21 cellular contexts compared by ENCODE assay signal in the genomic region with DNA sequence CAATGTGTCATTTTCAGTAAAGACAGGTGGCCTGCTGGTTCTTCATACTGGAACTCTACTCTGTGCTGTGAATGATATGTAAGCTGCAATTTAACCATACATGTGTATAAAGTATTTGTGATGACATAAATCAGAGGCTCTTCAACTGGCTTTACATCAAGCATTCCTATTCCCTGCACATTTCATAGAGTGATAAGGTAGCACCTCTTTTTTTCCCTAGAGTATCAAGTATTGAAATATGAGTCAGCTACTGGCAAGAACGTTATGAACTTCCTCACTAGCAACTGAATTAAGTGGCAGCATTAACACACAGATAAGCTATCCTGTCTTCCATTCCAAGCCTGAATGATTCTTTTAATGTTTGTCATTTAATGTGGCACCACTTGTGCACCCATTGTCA.
DNase-seq lines count a peak whose midpoint lies in the region; ATAC-seq, FAIRE-seq and TF ChIP-seq lines count a peak whose summit lies in the region.
"Had no signal": no experiment of that assay in that cellular context is flagged by ENCODE, and none has a peak within 500 bp of the region (broad histone marks: within the 10 kb centered on the region; RNA-seq: fewer than 3 reads in every experiment).

No MANE protein-coding gene starts in this region.

- intact Hi-C loops in endothelial cell of umbilical vein (cut with micrococcal nuclease) = no loop called here

- WGBS in SK-N-SH (ENCODE audit: low lambda C conversion rate) = 5% methylated on average over 1 of the region's 1 CpG

- POLR2A ChIA-PET in SK-N-SH (lab: Yijun Ruan, JAX) = no interaction called here
- POLR2A ChIA-PET in endothelial cell of umbilical vein (lab: Charles Lee) = interaction anchor here (0.7 kb wide), 1 partner anchor 42 kb away, joined by 3 read pairs; no protein-coding TSS in a partner anchor

- CTCF ChIA-PET in SK-N-SH (lab: Yijun Ruan, JAX) (no interaction called here), endothelial cell of umbilical vein (lab: Charles Lee) (interaction anchor here (0.7 kb wide), 1 partner anchor 17 kb away, joined by 3 read pairs; no protein-coding TSS in a partner anchor)

- TF ChIP-seq CTCF in SK-N-SH (IDR thresholded peaks at IDR 0.05) = no peak
- TF ChIP-seq CTCF in endothelial cell of umbilical vein (IDR thresholded peaks at IDR 0.05; ENCODE audit: extremely low read depth in 1 of 2, insufficient read depth in 1 of 2, low read depth in 1 of 2, low read length in 2 of 2) = no peak

- no peaks in the 10 kb centered on the region for H3K9me1 ChIP-seq in endothelial cell of umbilical vein (replicated peaks; ENCODE audit: control insufficient read depth, extremely low read depth, insufficient read depth, low read length)

- H3F3A ChIP-seq in SK-N-SH (replicated peaks; ENCODE audit: insufficient read depth) = peaks cover 10% of the 10 kb centered on the region

- H3K9me2 ChIP-seq in SK-N-SH = no peaks in the 10 kb centered on the region

- H3K4me3 ChIP-seq in SK-N-SH (ENCODE audit: low read depth in 2 of 2, low read length in 1 of 2) (no peak overlapping the region), endothelial cell of umbilical vein (replicated peaks in 1 of 3; ENCODE audit: insufficient read depth in 1 of 3, low read depth in 1 of 3, low read length in 3 of 3) (no peak overlapping the region)
- H3K4me3 ChIP-seq: GM23248, SJSA1 had no signal

- H3K9ac ChIP-seq in SK-N-SH (no peak overlapping the region), endothelial cell of umbilical vein (replicated peaks; ENCODE audit: extremely low read depth, insufficient read depth, low read length) (no peak overlapping the region)
- H3K9ac ChIP-seq: GM23248 had no signal

- dilution Hi-C loops in endothelial cell of umbilical vein (cut with MboI; ENCODE audit: extremely low pct_ligation_motif_present, low sequenced_read_pairs) = no loop called here

- TF ChIP-seq RAD21 in SK-N-SH (IDR thresholded peaks at IDR 0.05; ENCODE audit: low read length) = no peak

- H3K9me3 ChIP-seq in SK-N-SH (no peaks in the 10 kb centered on the region), endothelial cell of umbilical vein (replicated peaks; ENCODE audit: control insufficient read depth, insufficient read depth, low read length) (no peaks in the 10 kb centered on the region)
- H3K9me3 ChIP-seq: BE2C, SJSA1 had no signal

- no peak for ATAC-seq in GM21381 (IDR thresholded peaks at IDR 0.05; ENCODE audit: unreplicated experiment)
- ATAC-seq: HCT116 had no signal

- H3K4me2 ChIP-seq in SK-N-SH (no peak overlapping the region), endothelial cell of umbilical vein (ENCODE audit: insufficient read depth, low read length) (peak overlapping the region; percentile 51)

- peak; percentile 5 for DNase-seq in NCI-H2107 treated with DMSO at 0.1 percent for 48 hours (lab: John Stamatoyannopoulos, UW; ENCODE audit: unreplicated experiment)
- no peak for DNase-seq in NCI-H2107 (lab: John Stamatoyannopoulos, UW)
- peak; percentile 29 for DNase-seq in HCEC 1CT
- no peak for DNase-seq in SK-N-SH
- peak; percentile 36 for DNase-seq in endothelial cell of umbilical vein (ENCODE audit: low read depth, low spot score)
- DNase-seq in middle frontal gyrus (ENCODE audit: extremely low spot score, low spot score) = no peak
- no peak for DNase-seq in activated CD8-positive, alpha-beta memory T cell treated with anti-CD3 and anti-CD28 coated beads for 24 hours
- DNase-seq: BE2C; CD4-positive, CD25-positive, alpha-beta regulatory T cell; COR-L47; DMS 273 treated with DMSO at 0.1 percent for 48 hours; GF-D8; GM23248; NCI-H1092 treated with DMSO at 0.1 percent for 48 hours; NCI-H187; NCI-H2171 treated with DMSO at 0.1 percent for 48 hours; NCI-H446 treated with DMSO at 0.1 percent for 48 hours; SW 1271 had no signal

- no peak for TF ChIP-seq EP300 in SK-N-SH (IDR thresholded peaks at IDR 0.05; ENCODE audit: borderline replicate concordance in 1 of 2, low read depth in 1 of 2, low read length in 1 of 2)

- no peak overlapping the region for H3K27ac ChIP-seq in SK-N-SH (ENCODE audit: low read depth in 2 of 2, low read length in 1 of 2)
- no peak overlapping the region for H3K27ac ChIP-seq in endothelial cell of umbilical vein (ENCODE audit: insufficient read depth, low read depth, low read length)
- H3K27ac ChIP-seq: GM23248, SJSA1 had no signal

- H3K36me3 ChIP-seq in SK-N-SH (replicated peaks in 1 of 2; ENCODE audit: control insufficient read depth in 1 of 2, insufficient read depth in 2 of 2, low read length in 1 of 2) (no peaks in the 10 kb centered on the region), endothelial cell of umbilical vein (ENCODE audit: control insufficient read depth in 2 of 2, extremely low read depth in 1 of 2, insufficient read depth in 2 of 2, low read length in 2 of 2) (no peaks in the 10 kb centered on the region)
- H3K36me3 ChIP-seq: BE2C, SJSA1 had no signal

- H3K4me1 ChIP-seq in SK-N-SH (ENCODE audit: control insufficient read depth in 1 of 2, insufficient read depth in 2 of 2, low read depth in 1 of 2, low read length in 1 of 2) (no peaks in the 10 kb centered on the region; a peak in 1 of 4 replicates), endothelial cell of umbilical vein (ENCODE audit: control insufficient read depth, extremely low read depth, insufficient read depth, low read length) (peaks cover 22% of the 10 kb centered on the region)
- H3K4me1 ChIP-seq: BE2C had no signal

- H3K79me2 ChIP-seq in SK-N-SH (ENCODE audit: insufficient read depth) (no peaks in the 10 kb centered on the region), endothelial cell of umbilical vein (ENCODE audit: control insufficient read depth, insufficient read depth, low read length) (no peaks in the 10 kb centered on the region)

- TF ChIP-seq POLR2A in endothelial cell of umbilical vein (IDR thresholded peaks at IDR 0.05; ENCODE audit: low read depth, low read length) = no peak

- peak; percentile 55 for FAIRE-seq in endothelial cell of umbilical vein (lab: Jason Lieb, UNC)

- BruUV-seq in endothelial cell of umbilical vein (replicated peaks; lab: Mats Ljungman, UMichigan) = no TSS peak

- no peaks in the 10 kb centered on the region for H3K27me3 ChIP-seq in SK-N-SH (ENCODE audit: insufficient read depth)
- no peaks in the 10 kb centered on the region for H3K27me3 ChIP-seq in endothelial cell of umbilical vein (ENCODE audit: control insufficient read depth in 2 of 2, insufficient read depth in 2 of 2, low read length in 2 of 2)
- H3K27me3 ChIP-seq: BE2C, SJSA1 had no signal

- H2AFZ ChIP-seq in SK-N-SH (ENCODE audit: low read depth) (no peak overlapping the region), endothelial cell of umbilical vein (ENCODE audit: low read depth, low read length) (no peak overlapping the region)
- H2AFZ ChIP-seq: GM23248 had no signal

- no peaks in the 10 kb centered on the region for H4K20me1 ChIP-seq in SK-N-SH (ENCODE audit: insufficient read depth)
- no peaks in the 10 kb centered on the region for H4K20me1 ChIP-seq in endothelial cell of umbilical vein (replicated peaks; ENCODE audit: control insufficient read depth, extremely low read depth, insufficient read depth, low read length)

TF ChIP-seq in SK-N-SH, 30 proteins besides CTCF, POLR2A, EP300 and RAD21 (continues in another document):
- TF ChIP-seq FOSL2 (IDR thresholded peaks at IDR 0.05; ENCODE audit: borderline replicate concordance, low read depth) = no peak
- no peak; the same call in 1 of the 2 replicates for TF ChIP-seq NFIC (IDR thresholded peaks at IDR 0.05; ENCODE audit: borderline replicate concordance)
- TF ChIP-seq FOXJ3 (CRISPR knock-in tag; IDR thresholded peaks at IDR 0.05) = no peak
- TF ChIP-seq, protein P1, sequence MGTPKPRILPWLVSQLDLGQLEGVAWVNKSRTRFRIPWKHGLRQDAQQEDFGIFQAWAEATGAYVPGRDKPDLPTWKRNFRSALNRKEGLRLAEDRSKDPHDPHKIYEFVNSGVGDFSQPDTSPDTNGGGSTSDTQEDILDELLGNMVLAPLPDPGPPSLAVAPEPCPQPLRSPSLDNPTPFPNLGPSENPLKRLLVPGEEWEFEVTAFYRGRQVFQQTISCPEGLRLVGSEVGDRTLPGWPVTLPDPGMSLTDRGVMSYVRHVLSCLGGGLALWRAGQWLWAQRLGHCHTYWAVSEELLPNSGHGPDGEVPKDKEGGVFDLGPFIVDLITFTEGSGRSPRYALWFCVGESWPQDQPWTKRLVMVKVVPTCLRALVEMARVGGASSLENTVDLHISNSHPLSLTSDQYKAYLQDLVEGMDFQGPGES (IDR thresholded peaks at IDR 0.05; ENCODE audit: low read depth, low read length) = no peak
- TF ChIP-seq MAX (IDR thresholded peaks at IDR 0.05; ENCODE audit: low read depth) = no peak
- peak; percentile 12; the same call in 1 of the 2 replicates for TF ChIP-seq JUND (IDR thresholded peaks at IDR 0.05)
- no peak for TF ChIP-seq RCOR1 (IDR thresholded peaks at IDR 0.05; ENCODE audit: low read length)
- no peak for TF ChIP-seq TEAD4 (IDR thresholded peaks at IDR 0.05; ENCODE audit: borderline replicate concordance, insufficient read depth)

TF ChIP-seq in endothelial cell of umbilical vein, 7 proteins besides CTCF, POLR2A, EP300 and RAD21:
- TF ChIP-seq MYC (IDR thresholded peaks at IDR 0.05; ENCODE audit: low read depth, low read length) (no peak), GATA2 (IDR thresholded peaks at IDR 0.05; ENCODE audit: insufficient read depth, insufficient read length, low read depth, low read length) (peak; percentile 50), FOS (IDR thresholded peaks at IDR 0.05; ENCODE audit: borderline replicate concordance, insufficient read depth, low read length) (peak; percentile 60), EZH2 (IDR thresholded peaks at IDR 0.05; ENCODE audit: borderline replicate concordance, low read depth, low read length, severe bottlenecking) (no peak), MAX (IDR thresholded peaks at IDR 0.05; ENCODE audit: insufficient read depth, insufficient read length) (no peak), JUN (IDR thresholded peaks at IDR 0.05; ENCODE audit: borderline replicate concordance, insufficient read depth, insufficient read length, low read depth) (no peak), POLR2AphosphoS5 (IDR thresholded peaks at IDR 0.05; ENCODE audit: insufficient read depth, low read depth, low read length) (no peak)

Comparison
In these comparisons a context has a peak if more than half of its experiments do, and no peak if none do; other contexts are left out.
1. DNase-seq: peak in NCI-H2107 treated with DMSO at 0.1 percent for 48 hours (single experiment), HCEC 1CT (single experiment) and endothelial cell of umbilical vein (single experiment); none in NCI-H2107 (single experiment), SK-N-SH (single experiment), middle frontal gyrus (single experiment) and activated CD8-positive, alpha-beta memory T cell treated with anti-CD3 and anti-CD28 coated beads for 24 hours (single experiment).